ENCODE assay signal across 8 cellular contexts in the genomic region with DNA sequence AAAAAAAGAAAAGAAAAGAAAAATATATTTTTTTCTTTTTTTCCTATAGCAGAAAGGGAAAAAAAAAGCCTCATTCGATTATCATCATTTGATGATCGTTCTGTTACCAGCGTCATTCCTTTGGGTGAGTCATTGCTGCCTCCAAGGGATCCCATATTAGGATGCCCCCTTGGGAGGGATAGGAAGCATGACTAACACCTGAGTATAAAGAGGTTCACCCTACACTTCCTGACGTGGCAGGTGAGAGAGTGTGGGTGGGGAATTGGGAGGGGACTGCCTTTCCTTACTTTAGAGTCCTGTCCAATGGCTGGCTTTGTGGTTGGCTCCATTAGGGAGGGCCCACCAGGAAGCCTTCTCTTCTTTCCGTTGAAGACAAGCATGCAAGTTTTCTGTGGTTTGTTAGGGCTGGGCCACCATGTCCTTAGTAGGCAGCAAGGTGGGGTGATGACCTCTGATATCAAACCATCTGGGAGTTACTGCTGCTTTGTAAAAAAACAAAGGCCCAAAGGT. TPM values are rescaled to one million over a fixed set of nuclear protein-coding genes. Genes with fewer than 3 reads are reported as not detected.
DNase-seq lines count a peak whose midpoint lies in the region; ATAC-seq and TF ChIP-seq lines count a peak whose summit lies in the region.

No MANE protein-coding gene starts in this region.

- H3K9me2 ChIP-seq in PC-3 (replicated peaks; ENCODE audit: low read length) = no peaks in the 10 kb centered on the region

- H3K79me2 ChIP-seq in PC-3 (ENCODE audit: low read length) (peaks cover 6% of the 10 kb centered on the region), mammary epithelial cell (ENCODE audit: insufficient read depth, low read length) (no peaks in the 10 kb centered on the region)

- ATAC-seq in PC-3 = peak; percentile 83
- ATAC-seq in GM18505 (IDR thresholded peaks at IDR 0.05; ENCODE audit: unreplicated experiment) = no peak
- ATAC-seq in GM21825 (IDR thresholded peaks at IDR 0.05; ENCODE audit: unreplicated experiment) = no peak

- TF ChIP-seq CTCF in PC-3 (conservative IDR thresholded peaks at IDR 0.05; ENCODE audit: low read depth, low read length) = no peak
- no peak for TF ChIP-seq CTCF in mammary epithelial cell (conservative IDR thresholded peaks at IDR 0.05 in 1 of 2, IDR thresholded peaks at IDR 0.05 in 1 of 2; ENCODE audit: extremely low read depth in 1 of 2, insufficient read depth in 1 of 2, low read depth in 1 of 2, low read length in 2 of 2)

- H3F3A ChIP-seq in PC-3 (ENCODE audit: low read length, unreplicated experiment) = peaks cover 5% of the 10 kb centered on the region

- no peaks in the 10 kb centered on the region for H3K27me3 ChIP-seq in PC-3 (ENCODE audit: low read length)
- H3K27me3 ChIP-seq in mammary epithelial cell (ENCODE audit: insufficient read depth, low read length) = no peaks in the 10 kb centered on the region
- no peaks in the 10 kb centered on the region for H3K27me3 ChIP-seq in skeletal muscle tissue (ENCODE audit: control insufficient read depth in 3 of 3, insufficient read depth in 3 of 3, low read length in 3 of 3)

- dilution Hi-C loops in mammary epithelial cell (cut with HindIII; ENCODE audit: low sequenced_read_pairs) = no loop called here

- H2AFZ ChIP-seq in PC-3 (ENCODE audit: low read length) (peak overlapping the region; percentile 37), mammary epithelial cell (ENCODE audit: low read depth, low read length) (peak overlapping the region; percentile 53)

- CTCF ChIA-PET in PC-3 (lab: Charles Lee) (no interaction called here), mammary epithelial cell (lab: Charles Lee; ENCODE audit: low non-redundant PET) (no interaction called here)

- POLR2A ChIA-PET in PC-3 (lab: Charles Lee; ENCODE audit: unreplicated experiment) = interaction anchor here (0.5 to 0.7 kb wide), 3 partner anchors 35 to 225 kb away, joined by 3 to 5 read pairs (median 4); no protein-coding TSS in a partner anchor

- BruUV-seq in PC-3 (replicated peaks; lab: Mats Ljungman, UMichigan) (no TSS peak), mammary epithelial cell (replicated peaks; lab: Mats Ljungman, UMichigan) (no TSS peak)

- in situ Hi-C loops in mammary epithelial cell (cut with MboI; ENCODE audit: low sequenced_read_pairs in 2 of 2) = no loop called here

- H3K9me3 ChIP-seq in PC-3 (ENCODE audit: low read length) = no peaks in the 10 kb centered on the region
- no peaks in the 10 kb centered on the region for H3K9me3 ChIP-seq in mammary epithelial cell (replicated peaks; ENCODE audit: insufficient read depth, low read length)
- no peaks in the 10 kb centered on the region for H3K9me3 ChIP-seq in skeletal muscle tissue (ENCODE audit: control insufficient read depth in 3 of 3, low read length in 3 of 3)

- DNase-seq in ELR (ENCODE audit: low read depth) (peak; percentile 99), PC-3 (peak; percentile 100), mammary epithelial cell (peak; percentile 100), NCI-H526 (lab: John Stamatoyannopoulos, UW) (no peak), NCI-H1694 (lab: John Stamatoyannopoulos, UW) (no peak)

- H3K9ac ChIP-seq in PC-3 (ENCODE audit: low read length) = peak overlapping the region; percentile 86
- H3K9ac ChIP-seq in mammary epithelial cell (ENCODE audit: insufficient read depth, low read length) = no peak overlapping the region
- no peak overlapping the region for H3K9ac ChIP-seq in skeletal muscle tissue (ENCODE audit: low read depth in 1 of 3, low read length in 3 of 3)

- H3K4me2 ChIP-seq in PC-3 (ENCODE audit: low read length) (peak overlapping the region; percentile 62), mammary epithelial cell (ENCODE audit: insufficient read depth, low read depth, low read length) (peak overlapping the region; percentile 34)

- peak overlapping the region; percentile 97 for H3K27ac ChIP-seq in PC-3 (ENCODE audit: low read length)
- H3K27ac ChIP-seq in mammary epithelial cell (ENCODE audit: insufficient read depth, low read depth, low read length) = peak overlapping the region; percentile 77
- H3K27ac ChIP-seq in skeletal muscle tissue (ENCODE audit: low read depth, low read length) = peak overlapping the region; percentile 33

- no peak for TF ChIP-seq POLR2A in GM18505 (IDR thresholded peaks at IDR 0.05; ENCODE audit: borderline replicate concordance, extremely low read depth, insufficient read depth, insufficient read length)

- H3K4me1 ChIP-seq in PC-3 (ENCODE audit: insufficient read depth, low read length) (peaks cover 68% of the 10 kb centered on the region), mammary epithelial cell (ENCODE audit: insufficient read depth, low read length) (peaks cover 57% of the 10 kb centered on the region), skeletal muscle tissue (ENCODE audit: control insufficient read depth in 3 of 3, insufficient read depth in 3 of 3, low read length in 3 of 3) (peaks cover 9 to 40% (median 19%) of the 10 kb centered on the region in 3 donors)

- H3K4me3 ChIP-seq in PC-3 (ENCODE audit: low read length) = peak overlapping the region; percentile 13; the same call in 1 of the 2 replicates
- no peak overlapping the region for H3K4me3 ChIP-seq in mammary epithelial cell (replicated peaks in 1 of 3; ENCODE audit: insufficient read depth in 1 of 3, low read depth in 2 of 3, low read length in 3 of 3)
- no peak overlapping the region for H3K4me3 ChIP-seq in skeletal muscle tissue (ENCODE audit: low read length in 3 of 3)

- intact Hi-C loops in PC-3 (cut with micrococcal nuclease) = loop anchor here (1.0 kb wide), 6 partner anchors 35 to 186 kb away; no protein-coding TSS in a partner anchor
- intact Hi-C loops in mammary epithelial cell (cut with micrococcal nuclease) = loop anchor here (5.0 kb wide), 2 partner anchors 74 to 134 kb away; no protein-coding TSS in a partner anchor

- H3K36me3 ChIP-seq in PC-3 (ENCODE audit: low read depth, low read length) = no peaks in the 10 kb centered on the region
- no peaks in the 10 kb centered on the region for H3K36me3 ChIP-seq in mammary epithelial cell (ENCODE audit: insufficient read depth, low read length)
- H3K36me3 ChIP-seq in skeletal muscle tissue (ENCODE audit: control insufficient read depth in 3 of 3, insufficient read depth in 3 of 3, low read length in 3 of 3) = no peaks in the 10 kb centered on the region

- H4K20me1 ChIP-seq in PC-3 (ENCODE audit: low read length) (no peaks in the 10 kb centered on the region), mammary epithelial cell (ENCODE audit: insufficient read depth, low read length) (no peaks in the 10 kb centered on the region)

- WGBS in mammary epithelial cell (ENCODE audit: low coverage, missing lambda C conversion rate) = 3% methylated on average over 5 of the region's 5 CpGs

RNA-seq across cellular contexts. Expression of a gene that starts 56.1 kb away (rescaled TPM):
- total RNA-seq in PC-3 (2014; rRNA removed) (129 and 132 TPM in 2 replicates), mammary epithelial cell (10 to 100 TPM; 14.4 to 22.0 TPM), skeletal muscle tissue (26.1 TPM)
- 12.7 TPM for polyA plus RNA-seq in mammary epithelial cell
- 63.8 TPM for polyA minus RNA-seq in mammary epithelial cell

Comparison
In these comparisons a context has a peak if more than half of its experiments do, and no peak if none do; other contexts are left out.
1. DNase-seq: peak in ELR (single experiment), PC-3 (single experiment) and mammary epithelial cell (single experiment); none in NCI-H526 (0 of 2) and NCI-H1694 (single experiment).
2. H3K27ac ChIP-seq: peak in every context shown above with its lines; median percentile 97 in PC-3; 77 in mammary epithelial cell; 33 in skeletal muscle tissue.